Comparison of ENCODE assay signal across 27 cellular contexts in genomic region chr3:151589311-151589710, GRCh38.
"Had no signal": no experiment of that assay in that cellular context is flagged by ENCODE, and none has a peak within 500 bp of the region (broad histone marks: within the 10 kb centered on the region; RNA-seq: fewer than 3 reads in every experiment).

No MANE protein-coding gene starts in this region.

- H3K4me1 ChIP-seq: Peyer's patch, SJCRH30 had no signal

- ATAC-seq: activated CD8-positive, alpha-beta memory T cell treated with anti-CD3 and anti-CD28 coated beads, Interleukin-2, amount 10 ng/mL, durations not matched to agents 7 days and 5 days had no signal

- H3K27ac Mint-ChIP-seq: activated CD4-positive, alpha-beta T cell treated with anti-CD3 and anti-CD28 coated beads, Interleukin-2, amount 10 ng/mL, durations not matched to agents 24 days and 14 days; activated CD8-positive, alpha-beta memory T cell treated with anti-CD3 and anti-CD28 coated beads, Interleukin-2, amount 10 ng/mL, durations not matched to agents 7 days and 5 days; activated naive CD4-positive, alpha-beta T cell treated with anti-CD3 and anti-CD28 coated beads, Interleukin-2, amount 50 U/mL, for 24 hours; activated T-cell treated with anti-CD3 and anti-CD28 coated beads, Interleukin-2, amount 50 U/mL, for 24 hours; activated T-helper 1 cell treated with anti-CD3 and anti-CD28 coated beads, Interleukin-12 subunit alpha, Interleukin-12 subunit beta, Interleukin-2, Interleukin-4 antibody, amounts not matched to agents 30 ng/mL and 10 ng/mL and 1 ng/mL, durations not matched to agents 14 hours and 24 hours and 36 hours; brain had no signal

- H3K36me3 ChIP-seq: Peyer's patch, SJCRH30 had no signal

- H3K9me3 ChIP-seq: Peyer's patch, SJCRH30, SK-N-SH had no signal

- H3K4me2 ChIP-seq: SK-N-SH had no signal

- H3K27ac ChIP-seq: Peyer's patch, RWPE1, SJCRH30, VCaP had no signal

- H3K4me1 Mint-ChIP-seq: activated CD4-positive, alpha-beta T cell treated with anti-CD3 and anti-CD28 coated beads, Interleukin-2, amount 10 ng/mL, durations not matched to agents 24 days and 14 days; activated CD8-positive, alpha-beta memory T cell treated with anti-CD3 and anti-CD28 coated beads, Interleukin-2, amount 10 ng/mL, durations not matched to agents 7 days and 5 days; activated naive CD4-positive, alpha-beta T cell treated with anti-CD3 and anti-CD28 coated beads, Interleukin-2, amount 50 U/mL, for 24 hours; central memory CD8-positive, alpha-beta T cell had no signal

- H3K9me3 Mint-ChIP-seq: activated CD4-positive, alpha-beta T cell treated with anti-CD3 and anti-CD28 coated beads, Interleukin-2, amount 10 ng/mL, durations not matched to agents 24 days and 14 days; activated naive CD4-positive, alpha-beta T cell treated with anti-CD3 and anti-CD28 coated beads, Interleukin-2, amount 50 U/mL, for 24 hours; activated T-cell treated with anti-CD3 and anti-CD28 coated beads, Interleukin-2, amount 50 U/mL, for 24 hours; activated T-helper 1 cell treated with anti-CD3 and anti-CD28 coated beads, Interleukin-12 subunit alpha, Interleukin-12 subunit beta, Interleukin-2, Interleukin-4 antibody, amounts not matched to agents 30 ng/mL and 10 ng/mL and 1 ng/mL, durations not matched to agents 14 hours and 24 hours and 36 hours; central memory CD8-positive, alpha-beta T cell had no signal

- H3K27me3 Mint-ChIP-seq: activated naive CD4-positive, alpha-beta T cell treated with anti-CD3 and anti-CD28 coated beads, Interleukin-2, amount 50 U/mL, for 24 hours; brain; central memory CD8-positive, alpha-beta T cell had no signal

- H3K4me3 Mint-ChIP-seq: activated CD4-positive, alpha-beta T cell treated with anti-CD3 and anti-CD28 coated beads, Interleukin-2, amount 10 ng/mL, durations not matched to agents 24 days and 14 days; activated CD8-positive, alpha-beta memory T cell treated with anti-CD3 and anti-CD28 coated beads, Interleukin-2, amount 10 ng/mL, durations not matched to agents 7 days and 5 days; activated naive CD4-positive, alpha-beta T cell treated with anti-CD3 and anti-CD28 coated beads, Interleukin-2, amount 50 U/mL, for 24 hours; activated T-cell treated with anti-CD3 and anti-CD28 coated beads, Interleukin-2, amount 50 U/mL, for 24 hours; activated T-helper 1 cell treated with anti-CD3 and anti-CD28 coated beads, Interleukin-12 subunit alpha, Interleukin-12 subunit beta, Interleukin-2, Interleukin-4 antibody, amounts not matched to agents 30 ng/mL and 10 ng/mL and 1 ng/mL, durations not matched to agents 14 hours and 24 hours and 36 hours; brain; central memory CD8-positive, alpha-beta T cell had no signal

- H3K27me3 ChIP-seq: Peyer's patch, SJCRH30 had no signal

- H3K36me3 Mint-ChIP-seq: activated CD8-positive, alpha-beta memory T cell treated with anti-CD3 and anti-CD28 coated beads, Interleukin-2, amount 10 ng/mL, durations not matched to agents 7 days and 5 days; activated naive CD4-positive, alpha-beta T cell treated with anti-CD3 and anti-CD28 coated beads, Interleukin-2, amount 50 U/mL, for 24 hours; brain had no signal

- H3K4me3 ChIP-seq: Peyer's patch, SJCRH30 had no signal

- DNase-seq: activated CD4-positive, alpha-beta T cell treated with anti-CD3 and anti-CD28 coated beads, Interleukin-2, amount 10 ng/mL, durations not matched to agents 24 days and 14 days; activated CD4-positive, alpha-beta T cell treated with anti-CD3 and anti-CD28 coated beads, Interleukin-2, amount 50 U/mL, for 48 hours; activated CD8-positive, alpha-beta memory T cell treated with anti-CD3 and anti-CD28 coated beads, Interleukin-2, amount 10 ng/mL, durations not matched to agents 7 days and 5 days; activated effector memory CD4-positive, alpha-beta T cell treated with Interleukin-2 at 50 U/mL for 16 hours; activated naive CD4-positive, alpha-beta T cell; activated T-cell treated with anti-CD3 and anti-CD28 coated beads, Interleukin-2, amount 50 U/mL, for 24 hours; amygdala; Karpas-422; MM.1S; NCI-H1105; NCI-H1436; NCI-H1694 treated with DMSO at 0.1 percent for 48 hours; NCI-H2029 treated with DMSO at 0.1 percent for 48 hours; NCI-H345; NCI-H510A; NCI-H69; Peyer's patch; Right ventricle myocardium superior; SJCRH30; SK-N-SH; T-helper 1 cell had no signal
